ENCODE assay signal across 8 cellular contexts in genomic region chr9:22307013-22307711, GRCh38.
DNase-seq lines count a peak whose midpoint lies in the region; ATAC-seq and TF ChIP-seq lines count a peak whose summit lies in the region.

No MANE protein-coding gene starts in this region.

- H3K36me3 ChIP-seq in hepatocyte (replicated peaks; ENCODE audit: insufficient read depth, low read depth) (no peaks in the 10 kb centered on the region), tibial artery (no peaks in the 10 kb centered on the region)

- H3K4me1 ChIP-seq in hepatocyte (ENCODE audit: insufficient read depth) (no peaks in the 10 kb centered on the region), tibial artery (no peaks in the 10 kb centered on the region)

- no peak overlapping the region for H2AFZ ChIP-seq in hepatocyte

- H4K20me1 ChIP-seq in hepatocyte (ENCODE audit: insufficient read depth, poor library complexity, severe bottlenecking): no peaks in the 10 kb centered on the region

- H3K4me2 ChIP-seq in hepatocyte: no peak overlapping the region

- H3K4me3 ChIP-seq in WI38 (ENCODE audit: low read depth, low read length) (no peak overlapping the region), hepatocyte (no peak overlapping the region), tibial artery (no peak overlapping the region)

- WGBS in hepatocyte (ENCODE audit: low lambda C conversion rate, missing lambda C conversion rate): 32% methylated on average over 2 of the region's 2 CpGs

- H3K27me3 ChIP-seq in hepatocyte (peaks cover 4% of the 10 kb centered on the region), tibial artery (no peaks in the 10 kb centered on the region)

- no peak overlapping the region for H3K27ac ChIP-seq in hepatocyte
- no peak overlapping the region for H3K27ac ChIP-seq in tibial artery

- no peak for ATAC-seq in HG02610 (IDR thresholded peaks at IDR 0.05; ENCODE audit: unreplicated experiment)

- no peaks in the 10 kb centered on the region for H3K9me3 ChIP-seq in hepatocyte (ENCODE audit: low read depth)
- no peaks in the 10 kb centered on the region for H3K9me3 ChIP-seq in tibial artery

- TF ChIP-seq CTCF in WI38 (IDR thresholded peaks at IDR 0.05; ENCODE audit: low read depth, low read length) (peak; percentile 23; the same call in 1 of the 2 replicates), hepatocyte (IDR thresholded peaks at IDR 0.05; ENCODE audit: poor library complexity) (peak; percentile 72), tibial artery (IDR thresholded peaks at IDR 0.05) (peak; percentile 43 to 54)

- DNase-seq in GM04503 (ENCODE audit: low read depth) (peak; percentile 3), MV-4-11 (lab: John Stamatoyannopoulos, UW) (peak; percentile 43), hepatocyte (ENCODE audit: low spot score) (peak; percentile 71), tibial artery (no peak), SW 1271 (lab: John Stamatoyannopoulos, UW) (no peak), GDM1 (lab: John Stamatoyannopoulos, UW) (no peak)

- H3K79me2 ChIP-seq in hepatocyte: no peaks in the 10 kb centered on the region

- H3K9me2 ChIP-seq in hepatocyte (replicated peaks; ENCODE audit: insufficient read depth): no peaks in the 10 kb centered on the region

- intact Hi-C loops in tibial artery (cut with DNase I; ENCODE audit: low total_unique reads): loop anchor here (10.0 kb wide), 1 partner anchor 148 kb away; no protein-coding TSS in a partner anchor

Comparison
In these comparisons a context has a peak if more than half of its experiments do, and no peak if none do; other contexts are left out.
1. DNase-seq: peak in GM04503 (single experiment), MV-4-11 (single experiment) and hepatocyte (single experiment); none in tibial artery (0 of 2), SW 1271 (0 of 2) and GDM1 (single experiment).
2. Peak in every context shown above with its lines, with median percentiles within 50 percentile points of each other: CTCF ChIP-seq.